ENCODE assay signal across 19 cellular contexts in the genomic region with DNA sequence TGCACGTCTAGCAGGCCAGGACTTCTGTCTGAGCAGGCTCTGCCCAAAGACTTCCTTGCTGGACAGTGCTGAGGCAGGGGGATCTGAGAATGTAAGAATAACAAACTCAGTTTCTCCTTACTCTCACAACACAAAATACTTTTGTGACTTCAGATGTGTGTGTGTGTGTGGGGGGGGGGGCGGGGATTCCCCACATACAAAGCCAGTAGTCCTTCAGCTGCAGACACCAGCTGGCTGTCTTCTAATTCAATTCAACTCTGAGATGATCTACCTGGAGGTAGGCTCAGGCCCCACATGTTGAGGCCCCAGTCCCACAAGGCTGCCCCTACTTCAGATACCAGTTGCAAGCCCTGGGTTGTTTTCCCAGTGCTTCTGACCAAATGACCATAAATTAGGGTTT. TPM values are rescaled to one million over a fixed set of nuclear protein-coding genes. Genes with fewer than 3 reads are reported as not detected.
A peak's percentile ranks its signal among the peaks of the same experiment; 100 is the strongest.
DNase-seq lines count a peak whose midpoint lies in the region; ATAC-seq, FAIRE-seq and TF ChIP-seq lines count a peak whose summit lies in the region.
"Had no signal": no experiment of that assay in that cellular context is flagged by ENCODE, and none has a peak within 500 bp of the region (broad histone marks: within the 10 kb centered on the region; RNA-seq: fewer than 3 reads in every experiment).

No MANE protein-coding gene starts in this region.

- H2AFZ ChIP-seq in IMR-90 (replicated peaks; ENCODE audit: low read length, poor library complexity) (peak overlapping the region; percentile 33), H1 (ENCODE audit: low read length) (no peak overlapping the region)
- H2AFZ ChIP-seq: GM23338 had no signal

- H3K36me3 Mint-ChIP-seq in activated T-cell treated with anti-CD3 and anti-CD28 coated beads, Interleukin-2, amount 50 U/mL, for 24 hours (ENCODE audit: low read depth) = no peaks in the 10 kb centered on the region
- H3K36me3 Mint-ChIP-seq: CD4-positive, alpha-beta memory T cell had no signal

- peaks cover 0 to 2% of the 10 kb centered on the region in 2 experiments; a peak in 1 of 4 replicates for H3K79me2 ChIP-seq in H1 (ENCODE audit: control insufficient read depth in 1 of 2, insufficient read depth in 2 of 2, low read length in 2 of 2)

- dilution Hi-C loops in IMR-90 (cut with HindIII; ENCODE audit: low sequenced_read_pairs, unreplicated experiment) = no loop called here

- TF ChIP-seq POLR2A in IMR-90 (IDR thresholded peaks at IDR 0.05; ENCODE audit: low read depth, low read length) (no peak), H1 (IDR thresholded peaks at IDR 0.05; ENCODE audit: control extremely low read depth in 1 of 2, low read depth in 2 of 2, low read length in 2 of 2) (no peak)

- no peak overlapping the region for H2BK120ac ChIP-seq in IMR-90 (ENCODE audit: low read depth, low read length)
- H2BK120ac ChIP-seq in H1 (replicated peaks; ENCODE audit: low read depth, low read length) = no peak overlapping the region

- H3K9ac ChIP-seq in IMR-90 (ENCODE audit: low read depth, low read length) = no peak overlapping the region
- H3K9ac ChIP-seq in H1 (replicated peaks in 1 of 4; ENCODE audit: extremely low read depth in 1 of 4, low read depth in 3 of 4, low read length in 3 of 4) = no peak overlapping the region

- no peak overlapping the region for H4K5ac ChIP-seq in IMR-90 (ENCODE audit: low read depth, low read length)
- no peak overlapping the region for H4K5ac ChIP-seq in H1 (ENCODE audit: insufficient read length, low read depth, low read length)

- H3K4me1 Mint-ChIP-seq in activated T-cell treated with anti-CD3 and anti-CD28 coated beads, Interleukin-2, amount 50 U/mL, for 24 hours (ENCODE audit: low read depth) = peaks cover 6% of the 10 kb centered on the region

- no peak overlapping the region for H3K4me3 ChIP-seq in IMR-90 (ENCODE audit: insufficient read depth, low read depth, low read length)
- no peak overlapping the region for H3K4me3 ChIP-seq in H1 (ENCODE audit: extremely low read depth in 1 of 4, insufficient read depth in 2 of 4, low read depth in 3 of 4, low read length in 4 of 4)
- H3K4me3 ChIP-seq: GM23338, HAP-1 had no signal

- H3K18ac ChIP-seq in IMR-90 (ENCODE audit: low read depth, low read length) = no peak overlapping the region
- H3K18ac ChIP-seq in H1 (ENCODE audit: extremely low read depth, low read length) = no peak overlapping the region

- H3K14ac ChIP-seq in IMR-90 (replicated peaks; ENCODE audit: low read depth, low read length) (no peak overlapping the region), H1 (ENCODE audit: insufficient read length) (no peak overlapping the region)

- no peak overlapping the region for H3K27ac ChIP-seq in IMR-90 (ENCODE audit: insufficient read depth, low read length)
- H3K27ac ChIP-seq in H1 (ENCODE audit: low read depth, low read length) = no peak overlapping the region

- H3K4me2 ChIP-seq in IMR-90 (ENCODE audit: low read depth, low read length) (no peak overlapping the region), H1 (ENCODE audit: insufficient read depth in 1 of 2, low read depth in 2 of 2, low read length in 2 of 2) (no peak overlapping the region)
- H3K4me2 ChIP-seq: GM23338 had no signal

- no peak overlapping the region for H2BK20ac ChIP-seq in IMR-90 (ENCODE audit: low read depth, low read length)
- H2BK20ac ChIP-seq in H1 (ENCODE audit: low read length) = peak overlapping the region; percentile 9; the same call in 1 of the 2 replicates

- intact Hi-C loops in IMR-90 (cut with micrococcal nuclease) (loop anchor here (10.0 kb wide), 2 partner anchors 205 to 525 kb away; no protein-coding TSS in a partner anchor), sciatic nerve (cut with DNase I) (loop anchor here (5.0 to 10.0 kb wide), 2 partner anchors 465 to 717 kb away; no protein-coding TSS in a partner anchor)

- DNase-seq in activated effector memory CD4-positive, alpha-beta T cell treated with anti-CD3 and anti-CD28 coated beads, Interleukin-2, amount 50 U/mL, for 16 hours = peak; percentile 14
- no peak for DNase-seq in activated effector memory CD4-positive, alpha-beta T cell treated with Interleukin-2 at 50 U/mL for 16 hours
- no peak for DNase-seq in IMR-90
- no peak for DNase-seq in H1 (ENCODE audit: low read depth in 1 of 2, low spot score in 2 of 2)
- DNase-seq in sciatic nerve (ENCODE audit: low spot score) = peak; percentile 22
- DNase-seq in DMS114 treated with DMSO at 0.1 percent for 48 hours (lab: John Stamatoyannopoulos, UW; ENCODE audit: unreplicated experiment) = no peak
- DNase-seq in activated T-cell treated with anti-CD3 and anti-CD28 coated beads, Interleukin-2, amount 50 U/mL, for 24 hours = no peak
- DNase-seq: Calu3; CD4-positive, alpha-beta memory T cell; COR-L47; DND-41; HFFc6 had no signal

- peaks cover 19% of the 10 kb centered on the region; the same call in 1 of the 2 replicates for H3K23me2 ChIP-seq in H1 (ENCODE audit: low read depth, low read length)

- H4K91ac ChIP-seq in IMR-90 (ENCODE audit: insufficient read depth, low read depth, low read length) = no peak overlapping the region
- H4K91ac ChIP-seq in H1 (replicated peaks; ENCODE audit: insufficient read length, low read length) = peak overlapping the region; percentile 17

- no peaks in the 10 kb centered on the region for H3K9me3 ChIP-seq in IMR-90 (ENCODE audit: control insufficient read depth, insufficient read depth, low read length)
- H3K9me3 ChIP-seq in H1 (ENCODE audit: insufficient read depth in 2 of 2, low read depth in 1 of 2, low read length in 1 of 2) = no peaks in the 10 kb centered on the region; a peak in 1 of 4 replicates
- H3K9me3 ChIP-seq: HAP-1 had no signal

- 0 out of 2 replicates have a peak overlapping the region, but pooled peaks have one; percentile 43 for H2BK12ac ChIP-seq in H1 (ENCODE audit: low read depth, low read length)

- no peak overlapping the region for H3K4me3 Mint-ChIP-seq in activated T-cell treated with anti-CD3 and anti-CD28 coated beads, Interleukin-2, amount 50 U/mL, for 24 hours
- H3K4me3 Mint-ChIP-seq: CD4-positive, alpha-beta memory T cell; GM23338; HFFc6 had no signal

- no peaks in the 10 kb centered on the region for H3K9me1 ChIP-seq in IMR-90 (ENCODE audit: insufficient read depth, low read length)

- POLR2A ChIA-PET in IMR-90 (lab: Charles Lee; ENCODE audit: unreplicated experiment) = no interaction called here
- POLR2A ChIA-PET in H1 (lab: Charles Lee; ENCODE audit: partially characterized antibody) = interaction anchor here (1.5 kb wide), 1 partner anchor 13 kb away, joined by 3 read pairs; no protein-coding TSS in a partner anchor

- TF ChIP-seq RAD21 in IMR-90 (IDR thresholded peaks at IDR 0.05; ENCODE audit: low read length) (no peak), H1 (IDR thresholded peaks at IDR 0.05 in 1 of 2, conservative IDR thresholded peaks at IDR 0.05 in 1 of 2; ENCODE audit: low read depth in 2 of 2, low read length in 2 of 2) (no peak)

- H3K27ac Mint-ChIP-seq in activated T-cell treated with anti-CD3 and anti-CD28 coated beads, Interleukin-2, amount 50 U/mL, for 24 hours = no peak overlapping the region
- H3K27ac Mint-ChIP-seq: CD4-positive, alpha-beta memory T cell; GM23338; HFFc6 had no signal

- no peaks in the 10 kb centered on the region for H3K36me3 ChIP-seq in IMR-90 (ENCODE audit: control insufficient read depth, insufficient read depth, low read length)
- H3K36me3 ChIP-seq in H1 (ENCODE audit: control insufficient read depth in 2 of 4, insufficient read depth in 4 of 4, low read length in 3 of 4) = no peaks in the 10 kb centered on the region
- H3K36me3 ChIP-seq: HAP-1 had no signal

- FAIRE-seq in H1 (lab: Jason Lieb, UNC) = no peak
- FAIRE-seq: G401.6, GM12892, GM19239, H54 had no signal

- H3K56ac ChIP-seq in IMR-90 (ENCODE audit: extremely low read depth, insufficient read depth, low read length) (no peak overlapping the region), H1 (replicated peaks; ENCODE audit: insufficient read length, low read depth, low read length) (no peak overlapping the region)

- H4K20me1 ChIP-seq in IMR-90 (ENCODE audit: insufficient read depth, low read length) (no peaks in the 10 kb centered on the region), H1 (replicated peaks in 1 of 2; ENCODE audit: control insufficient read depth in 1 of 2, insufficient read depth in 2 of 2, low read length in 2 of 2) (peaks cover 0 to 5% of the 10 kb centered on the region in 2 experiments)

- no peak for ATAC-seq in IMR-90 (ENCODE audit: low read depth)
- ATAC-seq in sciatic nerve = no peak
- ATAC-seq: GM23338 had no signal

- CTCF ChIA-PET in IMR-90 (lab: Yijun Ruan, JAX) (interaction anchor here (0.8 to 2.2 kb wide), 2 partner anchors 464 to 468 kb away, joined by 3 to 8 read pairs; no protein-coding TSS in a partner anchor), H1 (lab: Charles Lee; ENCODE audit: partially characterized antibody) (interaction anchor here (0.5 to 2.9 kb wide), 7 partner anchors 10 to 464 kb away, joined by 3 to 9 read pairs (median 3); no protein-coding TSS in a partner anchor)

- in situ Hi-C loops in IMR-90 (cut with MboI; ENCODE audit: low sequenced_read_pairs) = no loop called here

- no peak for TF ChIP-seq CTCF in IMR-90 (conservative IDR thresholded peaks at IDR 0.05; ENCODE audit: low read depth, low read length)
- no peak for TF ChIP-seq CTCF in H1 (IDR thresholded peaks at IDR 0.05; ENCODE audit: control extremely low read depth in 1 of 3, insufficient read depth in 1 of 3, low read depth in 1 of 3, low read length in 3 of 3)

- H3K23ac ChIP-seq in IMR-90 (ENCODE audit: low read depth, low read length) (no peak overlapping the region), H1 (ENCODE audit: insufficient read length) (no peak overlapping the region)

- no TSS peak for BruUV-seq in IMR-90 (replicated peaks; lab: Mats Ljungman, UMichigan)

- H3K79me1 ChIP-seq in IMR-90 (ENCODE audit: low read depth in 1 of 2, low read length in 2 of 2) (no peaks in the 10 kb centered on the region), H1 (ENCODE audit: low read depth, low read length) (no peaks in the 10 kb centered on the region)

- H4K8ac ChIP-seq in IMR-90 (ENCODE audit: low read depth in 2 of 2, low read length in 2 of 2) = no peak overlapping the region
- H4K8ac ChIP-seq in H1 (ENCODE audit: extremely low read depth, insufficient read depth, low read length) = no peak overlapping the region

- H2AK5ac ChIP-seq in IMR-90 (ENCODE audit: low read depth, low read length) = no peak overlapping the region
- no peak overlapping the region for H2AK5ac ChIP-seq in H1 (ENCODE audit: low read depth, low read length)

- WGBS in IMR-90 (ENCODE audit: extremely low coverage in 2 of 2, insufficient read length in 1 of 2), 2 experiments = no CpG with 5 or more reads among the region's 2 CpGs
- 79% methylated on average over 2 of the region's 2 CpGs; no CpG with 5 or more reads in 1 of the 2 experiments for WGBS in H1 (ENCODE audit: extremely low coverage in 1 of 2, insufficient coverage in 1 of 2, insufficient read length in 1 of 2, insufficient replicate concordance in 2 of 2, low coverage in 1 of 2, low lambda C conversion rate in 2 of 2, missing lambda C conversion rate in 1 of 2), 2 experiments

- TF ChIP-seq EP300 in H1 (IDR thresholded peaks at IDR 0.05; ENCODE audit: borderline replicate concordance in 1 of 2, low read depth in 2 of 2, low read length in 2 of 2) = no peak

- H3K27me3 ChIP-seq in IMR-90 (ENCODE audit: control insufficient read depth, insufficient read depth, low read length) = peaks cover 10% of the 10 kb centered on the region
- H3K27me3 ChIP-seq in H1 (replicated peaks in 1 of 4; ENCODE audit: control insufficient read depth in 3 of 4, extremely low read depth in 1 of 4, insufficient read depth in 3 of 4, low read length in 3 of 4) = peaks cover 2 to 19% (median 16%) of the 10 kb centered on the region in 4 experiments

- H3K27me3 Mint-ChIP-seq in activated T-cell treated with anti-CD3 and anti-CD28 coated beads, Interleukin-2, amount 50 U/mL, for 24 hours = peaks cover 52% of the 10 kb centered on the region

- H3K4me1 ChIP-seq in IMR-90 (ENCODE audit: control insufficient read depth, insufficient read depth, low read length) (no peaks in the 10 kb centered on the region), H1 (replicated peaks in 1 of 4; ENCODE audit: control insufficient read depth in 3 of 4, insufficient read depth in 4 of 4, low read length in 3 of 4) (peaks cover 0 to 13% (median 6%) of the 10 kb centered on the region in 4 experiments; a peak in 5 of 7 replicates)
- H3K4me1 ChIP-seq: HAP-1 had no signal

- no peak overlapping the region for H2BK5ac ChIP-seq in IMR-90 (ENCODE audit: low read depth, low read length, poor library complexity, severe bottlenecking)
- H2BK5ac ChIP-seq in H1 (ENCODE audit: low read depth, low read length) = peak overlapping the region; percentile 56; the same call in 1 of the 2 replicates

- H3K9me3 Mint-ChIP-seq in activated T-cell treated with anti-CD3 and anti-CD28 coated beads, Interleukin-2, amount 50 U/mL, for 24 hours = no peaks in the 10 kb centered on the region
- H3K9me3 Mint-ChIP-seq: CD4-positive, alpha-beta memory T cell; HFFc6 had no signal

- H2BK15ac ChIP-seq in IMR-90 (ENCODE audit: low read depth, low read length) = no peak overlapping the region
- peak overlapping the region; percentile 74; the same call in 1 of the 2 replicates for H2BK15ac ChIP-seq in H1 (ENCODE audit: low read length)

- H3K4ac ChIP-seq in IMR-90 (ENCODE audit: low read depth, low read length) (no peak overlapping the region), H1 (replicated peaks; ENCODE audit: insufficient read length, low read depth, low read length) (no peak overlapping the region)

- no peak overlapping the region for H2AK9ac ChIP-seq in IMR-90 (replicated peaks; ENCODE audit: low read depth, low read length, poor library complexity)

RNA-seq across cellular contexts. Expression of a gene that starts 4.7 kb away (rescaled TPM):
- total RNA-seq in IMR-90 (2012; rRNA removed) (15.8 and 16.9 TPM in 2 replicates), sciatic nerve (394 TPM)
- polyA plus RNA-seq in IMR-90 (2012; rRNA removed) (79.4 and 80.7 TPM in 2 replicates), H1 (2011; rRNA removed) (53.8 and 79.9 TPM in 2 replicates)
- 71.2 and 87.9 TPM in 2 replicates for polyA plus RNA-seq in IMR-90 (2012; cell fraction: cytosol; rRNA removed)
- 82.3 and 90.9 TPM in 2 replicates for polyA plus RNA-seq in IMR-90 (2012; cell fraction: nucleus; rRNA removed; ENCODE audit: low replicate concordance)
- total RNA-seq in H1 (2021; fragmentation: NEBNext Ultra II Directional; extraction: Animal tissue kit (Norgen Biotek cat#: 25700)) = 48.0 and 51.4 TPM in 2 replicates
- 46.6 TPM for polyA plus RNA-seq in H1 (2011; cell fraction: cytosol; rRNA removed)
- polyA plus RNA-seq in H1 (2011; cell fraction: nucleus; rRNA removed) = 67.1 TPM
- 33.5 to 42.8 TPM (median 37.2 TPM) in 4 replicates for polyA plus RNA-seq in H1 (2012, experiment 1 of 2)
- 30.6 TPM for polyA plus RNA-seq in H1 (2012, experiment 2 of 2)
- polyA plus RNA-seq in H1 (2013, experiment 1 of 2) = 68.4 TPM
- 78.8 TPM for polyA plus RNA-seq in H1 (2013, experiment 2 of 2)
- polyA minus RNA-seq in H1 (2011; rRNA and poly(A)+ RNA removed) = 21.6 and 32.5 TPM in 2 replicates
- 25.7 TPM for polyA minus RNA-seq in H1 (2011; cell fraction: cytosol; rRNA and poly(A)+ RNA removed)
- 36.3 TPM for polyA minus RNA-seq in H1 (2011; cell fraction: nucleus; rRNA and poly(A)+ RNA removed)
- total RNA-seq: A172; Calu3; CD4-positive, alpha-beta memory T cell had no signal
- polyA plus RNA-seq: CD4-positive, alpha-beta memory T cell had no signal

Comparison
In these comparisons a context has a peak if more than half of its experiments do, and no peak if none do; other contexts are left out.
1. DNase-seq: peak in activated effector memory CD4-positive, alpha-beta T cell treated with anti-CD3 and anti-CD28 coated beads, Interleukin-2, amount 50 U/mL, for 16 hours (single experiment) and sciatic nerve (single experiment); none in activated effector memory CD4-positive, alpha-beta T cell treated with Interleukin-2 at 50 U/mL for 16 hours (single experiment), IMR-90 (single experiment), H1 (0 of 2), DMS114 treated with DMSO at 0.1 percent for 48 hours (single experiment) and activated T-cell treated with anti-CD3 and anti-CD28 coated beads, Interleukin-2, amount 50 U/mL, for 24 hours (single experiment).